Comparison of ENCODE assay signal across 28 cellular contexts in genomic region chr10:18094793-18095192, GRCh38. TPM values are rescaled to one million over a fixed set of nuclear protein-coding genes. Genes with fewer than 3 reads are reported as not detected.
"Had no signal": no experiment of that assay in that cellular context is flagged by ENCODE, and none has a peak within 500 bp of the region (broad histone marks: within the 10 kb centered on the region; RNA-seq: fewer than 3 reads in every experiment).

No MANE protein-coding gene starts in this region.

- H3K27me3 ChIP-seq: ascending aorta, body of pancreas had no signal

- H3K9me3 Mint-ChIP-seq: activated CD4-positive, alpha-beta memory T cell treated with anti-CD3 and anti-CD28 coated beads for 36 hours; activated naive CD8-positive, alpha-beta T cell treated with anti-CD3 and anti-CD28 coated beads, Interleukin-2, amount 50 U/mL, for 24 hours; activated T-cell treated with anti-CD3 and anti-CD28 coated beads, Interleukin-2, amount 50 U/mL, for 4 hours had no signal

- FAIRE-seq: bronchial epithelial cell had no signal

- H3K4me3 ChIP-seq: ascending aorta, body of pancreas, PC-9 had no signal

- H3K4me1 Mint-ChIP-seq: activated B cell treated with CpG ODN at 0.5 μM for 24 hours; activated CD4-positive, alpha-beta T cell treated with anti-CD3 and anti-CD28 coated beads, Interleukin-2, amount 10 ng/mL, durations not matched to agents 7 days and 5 days; activated naive CD8-positive, alpha-beta T cell treated with anti-CD3 and anti-CD28 coated beads, Interleukin-2, amount 50 U/mL, for 24 hours; central memory CD8-positive, alpha-beta T cell; T-helper 17 cell had no signal

- ATAC-seq: activated naive CD4-positive, alpha-beta T cell treated with anti-CD3 and anti-CD28 coated beads, Interleukin-2, amount 50 U/mL, for 72 hours; activated naive CD8-positive, alpha-beta T cell treated with anti-CD3 and anti-CD28 coated beads, Interleukin-2, amount 50 U/mL, for 24 hours; activated T-cell treated with anti-CD3 and anti-CD28 coated beads, Interleukin-2, amount 50 U/mL, for 4 hours; body of pancreas; T-helper 17 cell had no signal

- H3K4me1 ChIP-seq: ascending aorta, body of pancreas had no signal

- H3K27me3 Mint-ChIP-seq: activated B cell treated with CpG ODN at 0.5 μM for 24 hours; activated CD4-positive, alpha-beta memory T cell treated with anti-CD3 and anti-CD28 coated beads for 36 hours; activated CD4-positive, alpha-beta T cell treated with anti-CD3 and anti-CD28 coated beads, Interleukin-2, amount 10 ng/mL, durations not matched to agents 7 days and 5 days; activated naive CD8-positive, alpha-beta T cell treated with anti-CD3 and anti-CD28 coated beads, Interleukin-2, amount 50 U/mL, for 24 hours; central memory CD8-positive, alpha-beta T cell had no signal

- H3K27ac Mint-ChIP-seq: activated B cell treated with CpG ODN at 0.5 μM for 24 hours; activated CD4-positive, alpha-beta memory T cell treated with anti-CD3 and anti-CD28 coated beads for 36 hours; activated CD4-positive, alpha-beta T cell treated with anti-CD3 and anti-CD28 coated beads, Interleukin-2, amount 10 ng/mL, durations not matched to agents 7 days and 5 days; activated naive CD4-positive, alpha-beta T cell treated with anti-CD3 and anti-CD28 coated beads, Interleukin-2, amount 50 U/mL, for 72 hours; activated naive CD8-positive, alpha-beta T cell treated with anti-CD3 and anti-CD28 coated beads, Interleukin-2, amount 50 U/mL, for 24 hours; T-helper 17 cell had no signal

- H3K9me3 ChIP-seq: ascending aorta, body of pancreas had no signal

- H2AFZ ChIP-seq: PC-9 had no signal

- H3K36me3 Mint-ChIP-seq: activated CD4-positive, alpha-beta memory T cell treated with anti-CD3 and anti-CD28 coated beads for 36 hours; activated naive CD4-positive, alpha-beta T cell treated with anti-CD3 and anti-CD28 coated beads, Interleukin-2, amount 50 U/mL, for 72 hours had no signal

- H3K27ac ChIP-seq: ascending aorta, body of pancreas, PC-9 had no signal

- H3K4me3 Mint-ChIP-seq: activated B cell treated with CpG ODN at 0.5 μM for 24 hours; activated CD4-positive, alpha-beta memory T cell treated with anti-CD3 and anti-CD28 coated beads for 36 hours; activated CD4-positive, alpha-beta T cell treated with anti-CD3 and anti-CD28 coated beads, Interleukin-2, amount 10 ng/mL, durations not matched to agents 7 days and 5 days; activated naive CD8-positive, alpha-beta T cell treated with anti-CD3 and anti-CD28 coated beads, Interleukin-2, amount 50 U/mL, for 24 hours; activated T-cell treated with anti-CD3 and anti-CD28 coated beads, Interleukin-2, amount 50 U/mL, for 4 hours; central memory CD8-positive, alpha-beta T cell; T-helper 17 cell had no signal

- DNase-seq: activated B cell treated with CpG ODN at 0.5 μM for 24 hours; activated CD4-positive, alpha-beta memory T cell treated with anti-CD3 and anti-CD28 coated beads for 36 hours; activated CD4-positive, alpha-beta T cell treated with anti-CD3 and anti-CD28 coated beads for 1 hour; activated CD4-positive, alpha-beta T cell treated with anti-CD3 and anti-CD28 coated beads, Interleukin-2, amount 10 ng/mL, durations not matched to agents 7 days and 5 days; activated CD8-positive, alpha-beta memory T cell treated with anti-CD3 and anti-CD28 coated beads for 24 hours; activated effector memory CD4-positive, alpha-beta T cell treated with anti-CD3 and anti-CD28 coated beads, Interleukin-2, amount 50 U/mL, for 16 hours; activated naive CD4-positive, alpha-beta T cell treated with Interleukin-2 at 50 U/mL for 16 hours; activated naive CD8-positive, alpha-beta T cell treated with anti-CD3 and anti-CD28 coated beads, Interleukin-2, amount 50 U/mL, for 24 hours; activated T-cell treated with anti-CD3 and anti-CD28 coated beads, Interleukin-2, amount 50 U/mL, for 4 hours; amniotic stem cell; body of pancreas; Karpas-422; MM.1S; NCI-H1105; NCI-H1436 treated with DMSO at 0.1 percent for 48 hours; NCI-H187; NCI-H2081; NCI-H446; NCI-H524; PC-9; SHP77 treated with DMSO at 0.1 percent for 48 hours; T-helper 17 cell; T-helper 9 cell had no signal

- H3K4me2 ChIP-seq: PC-9 had no signal

- H3K36me3 ChIP-seq: ascending aorta had no signal

RNA-seq across cellular contexts. Expression of gene CACNB2, which starts 45.4 kb away (rescaled TPM):
- total RNA-seq: activated B cell treated with CpG ODN at 0.5 μM for 24 hours; activated CD4-positive, alpha-beta memory T cell treated with anti-CD3 and anti-CD28 coated beads for 36 hours; activated CD4-positive, alpha-beta T cell treated with anti-CD3 and anti-CD28 coated beads, Interleukin-2, amount 10 ng/mL, durations not matched to agents 7 days and 5 days; activated naive CD4-positive, alpha-beta T cell treated with anti-CD3 and anti-CD28 coated beads, Interleukin-2, amount 50 U/mL, for 72 hours; activated T-cell treated with anti-CD3 and anti-CD28 coated beads, Interleukin-2, amount 50 U/mL, for 4 hours; bronchial epithelial cell; PC-9; SK-MEL-5; T-helper 17 cell had no signal
